11 cellular contexts compared by ENCODE assay signal in genomic region chr2:204967199-204967995, GRCh38.
DNase-seq lines count a peak whose midpoint lies in the region; ATAC-seq and TF ChIP-seq lines count a peak whose summit lies in the region.
"Had no signal": no experiment of that assay in that cellular context is flagged by ENCODE, and none has a peak within 500 bp of the region (broad histone marks: within the 10 kb centered on the region; RNA-seq: fewer than 3 reads in every experiment).

No MANE protein-coding gene starts in this region.

- H3K27ac ChIP-seq in CD4-positive, alpha-beta memory T cell (ENCODE audit: low read depth, low read length): peak overlapping the region; percentile 48
- H3K27ac ChIP-seq: KMS-11 had no signal

- peak overlapping the region in 1 of 2 donors; percentile 6 for H3K4me3 ChIP-seq in CD4-positive, alpha-beta memory T cell (ENCODE audit: low read length in 2 of 2)

- H3K9me3 ChIP-seq in CD4-positive, alpha-beta memory T cell (ENCODE audit: control insufficient read depth in 1 of 2, low read length in 2 of 2): no peaks in the 10 kb centered on the region
- H3K9me3 ChIP-seq: Caco-2 had no signal

- CTCF ChIA-PET in CD4-positive, alpha-beta memory T cell (lab: Charles Lee; ENCODE audit: partially characterized antibody): interaction anchor here (0.9 to 2.1 kb wide), 13 partner anchors 10 to 163 kb away, joined by 3 to 8 read pairs (median 4); no protein-coding TSS in a partner anchor

- H3K36me3 Mint-ChIP-seq in CD4-positive, alpha-beta memory T cell: peaks cover 0 to 6% of the 10 kb centered on the region in 2 donors
- H3K36me3 Mint-ChIP-seq in activated T-cell treated with anti-CD3 and anti-CD28 coated beads, Interleukin-2, amount 50 U/mL, for 72 hours (ENCODE audit: insufficient read depth in 2 of 2): no peaks in the 10 kb centered on the region
- H3K36me3 Mint-ChIP-seq in natural killer cell (no peaks in the 10 kb centered on the region), endothelial cell (ENCODE audit: low read depth, unreplicated experiment) (no peaks in the 10 kb centered on the region)

- POLR2A ChIA-PET in CD4-positive, alpha-beta memory T cell (lab: Charles Lee; ENCODE audit: partially characterized antibody): interaction anchor here (0.6 to 3.7 kb wide), 30 partner anchors 9 to 1219 kb away, joined by 3 to 41 read pairs (median 4); no protein-coding TSS in a partner anchor

- peaks cover 72% of the 10 kb centered on the region for H3K4me1 ChIP-seq in CD4-positive, alpha-beta memory T cell (ENCODE audit: insufficient read depth, low read length)

- no peak for TF ChIP-seq CTCF in natural killer cell (IDR thresholded peaks at IDR 0.05)
- no peak for TF ChIP-seq CTCF in endothelial cell (IDR thresholded peaks at IDR 0.05; ENCODE audit: unreplicated experiment)

- no peaks in the 10 kb centered on the region for H3K36me3 ChIP-seq in CD4-positive, alpha-beta memory T cell (ENCODE audit: insufficient read depth, low read length)

- DNase-seq in CD4-positive, alpha-beta memory T cell: peak; percentile 64 to 78 (median 73)
- peak; percentile 12 to 90 (median 26) for DNase-seq in T-helper 1 cell
- peak; percentile 14 to 19 for DNase-seq in activated T-cell treated with anti-CD3 and anti-CD28 coated beads, Interleukin-2, amount 50 U/mL, for 72 hours
- DNase-seq in natural killer cell: no peak
- no peak for DNase-seq in endothelial cell (ENCODE audit: low spot score)
- DNase-seq: Caco-2, RPMI8226 had no signal

- no peaks in the 10 kb centered on the region for H3K27me3 ChIP-seq in CD4-positive, alpha-beta memory T cell (ENCODE audit: insufficient read depth, low read length)

- H3K27me3 Mint-ChIP-seq in CD4-positive, alpha-beta memory T cell: no peaks in the 10 kb centered on the region
- H3K27me3 Mint-ChIP-seq in activated T-cell treated with anti-CD3 and anti-CD28 coated beads, Interleukin-2, amount 50 U/mL, for 72 hours (ENCODE audit: low read depth): no peaks in the 10 kb centered on the region
- H3K27me3 Mint-ChIP-seq in natural killer cell (ENCODE audit: low read depth in 2 of 2) (no peaks in the 10 kb centered on the region), endothelial cell (ENCODE audit: unreplicated experiment) (peaks cover 2% of the 10 kb centered on the region)

- peaks cover 41 to 67% (median 57%) of the 10 kb centered on the region in 4 donors for H3K4me1 Mint-ChIP-seq in CD4-positive, alpha-beta memory T cell
- H3K4me1 Mint-ChIP-seq in activated T-cell treated with anti-CD3 and anti-CD28 coated beads, Interleukin-2, amount 50 U/mL, for 72 hours (ENCODE audit: low read depth): peaks cover 45% of the 10 kb centered on the region
- H3K4me1 Mint-ChIP-seq in natural killer cell: peaks cover 27 to 36% of the 10 kb centered on the region in 2 donors
- peaks cover 18% of the 10 kb centered on the region for H3K4me1 Mint-ChIP-seq in endothelial cell (ENCODE audit: unreplicated experiment)

- intact Hi-C loops in CD4-positive, alpha-beta memory T cell (cut with micrococcal nuclease): loop anchor here (2.0 to 5.0 kb wide), 4 partner anchors 19 to 110 kb away; no protein-coding TSS in a partner anchor
- intact Hi-C loops in natural killer cell (cut with micrococcal nuclease): no loop called here

- H3K9me3 Mint-ChIP-seq in CD4-positive, alpha-beta memory T cell: peaks cover 0 to 6% (median 0%) of the 10 kb centered on the region in 8 donors
- no peaks in the 10 kb centered on the region for H3K9me3 Mint-ChIP-seq in activated T-cell treated with anti-CD3 and anti-CD28 coated beads, Interleukin-2, amount 50 U/mL, for 72 hours
- H3K9me3 Mint-ChIP-seq in natural killer cell (peaks cover 0 to 2% of the 10 kb centered on the region in 2 donors), endothelial cell (ENCODE audit: unreplicated experiment) (no peaks in the 10 kb centered on the region)

- ATAC-seq in activated T-cell treated with anti-CD3 and anti-CD28 coated beads, Interleukin-2, amount 50 U/mL, for 72 hours (replicated peaks in 1 of 2): peak; percentile 60 to 67
- ATAC-seq in natural killer cell (peak; percentile 38 to 73 (median 63)), HG02884 (IDR thresholded peaks at IDR 0.05; ENCODE audit: unreplicated experiment) (no peak), HG02970 (IDR thresholded peaks at IDR 0.05; ENCODE audit: low FRiP score, unreplicated experiment) (no peak), HG02973 (IDR thresholded peaks at IDR 0.05; ENCODE audit: unreplicated experiment) (no peak)

- peak overlapping the region; percentile 83 to 100 (median 95) for H3K27ac Mint-ChIP-seq in CD4-positive, alpha-beta memory T cell
- H3K27ac Mint-ChIP-seq in activated T-cell treated with anti-CD3 and anti-CD28 coated beads, Interleukin-2, amount 50 U/mL, for 72 hours: peak overlapping the region; percentile 26
- peak overlapping the region; percentile 51 to 83 for H3K27ac Mint-ChIP-seq in natural killer cell
- no peak overlapping the region for H3K27ac Mint-ChIP-seq in endothelial cell (ENCODE audit: unreplicated experiment)

- peak overlapping the region; percentile 12 to 86 (median 72) for H3K4me3 Mint-ChIP-seq in CD4-positive, alpha-beta memory T cell
- H3K4me3 Mint-ChIP-seq in activated T-cell treated with anti-CD3 and anti-CD28 coated beads, Interleukin-2, amount 50 U/mL, for 72 hours: peak overlapping the region; percentile 47 to 51
- peak overlapping the region; percentile 69 for H3K4me3 Mint-ChIP-seq in natural killer cell
- no peak overlapping the region for H3K4me3 Mint-ChIP-seq in endothelial cell (ENCODE audit: unreplicated experiment)

Comparison
In these comparisons a context has a peak if more than half of its experiments do, and no peak if none do; other contexts are left out.
1. DNase-seq: peak in CD4-positive, alpha-beta memory T cell (5 of 5), T-helper 1 cell (5 of 5) and activated T-cell treated with anti-CD3 and anti-CD28 coated beads, Interleukin-2, amount 50 U/mL, for 72 hours (2 of 2); none in natural killer cell (single experiment) and endothelial cell (single experiment).
2. ATAC-seq: peak in activated T-cell treated with anti-CD3 and anti-CD28 coated beads, Interleukin-2, amount 50 U/mL, for 72 hours (2 of 2) and natural killer cell (3 of 3); none in HG02884 (single experiment), HG02970 (single experiment) and HG02973 (single experiment).